ENCODE assay signal across 10 cellular contexts in genomic region chr2:75416420-75417342, GRCh38.
DNase-seq lines count a peak whose midpoint lies in the region; ATAC-seq and TF ChIP-seq lines count a peak whose summit lies in the region.
"Had no signal": no experiment of that assay in that cellular context is flagged by ENCODE, and none has a peak within 500 bp of the region (broad histone marks: within the 10 kb centered on the region; RNA-seq: fewer than 3 reads in every experiment).

No MANE protein-coding gene starts in this region.

- H3K36me3 ChIP-seq in KOPT-K1 (ENCODE audit: insufficient read depth, low read length), result no peaks in the 10 kb centered on the region
- H3K36me3 ChIP-seq: thoracic aorta had no signal

- ATAC-seq in GM18499 (IDR thresholded peaks at IDR 0.05; ENCODE audit: insufficient read depth, unreplicated experiment) (peak; percentile 54), GM21619 (IDR thresholded peaks at IDR 0.05; ENCODE audit: unreplicated experiment) (peak; percentile 81), memory B cell (ENCODE audit: low read depth) (peak; percentile 91)

- DNase-seq in memory B cell (ENCODE audit: low spot score in 2 of 2) (peak in 1 of 2 donors; percentile 26), Calu3 (no peak), hepatic stellate cell (ENCODE audit: low spot score) (no peak), NCI-H1417 (lab: John Stamatoyannopoulos, UW) (no peak)
- DNase-seq in activated CD8-positive, alpha-beta memory T cell treated with anti-CD3 and anti-CD28 coated beads, Interleukin-2, amount 50 U/mL, for 4 hours, result no peak

- BruUV-seq in Calu3 (replicated peaks; lab: Mats Ljungman, UMichigan), result no TSS peak

- H3K27ac Mint-ChIP-seq in memory B cell (peak overlapping the region; percentile 96), Calu3 (ENCODE audit: unreplicated experiment) (no peak overlapping the region)
- H3K27ac Mint-ChIP-seq: T-helper 1 cell treated with Interleukin-12 subunit alpha and Interleukin-12 subunit beta and Interleukin-4 antibody, amounts not matched to agents 30 μg/mL and 1 μg/mL, for 36 hours had no signal

- H3K9me3 Mint-ChIP-seq in memory B cell, result peaks cover 3% of the 10 kb centered on the region
- H3K9me3 Mint-ChIP-seq in Calu3 (ENCODE audit: low read depth, unreplicated experiment), result no peaks in the 10 kb centered on the region
- H3K9me3 Mint-ChIP-seq: T-helper 1 cell treated with Interleukin-12 subunit alpha and Interleukin-12 subunit beta and Interleukin-4 antibody, amounts not matched to agents 30 μg/mL and 1 μg/mL, for 36 hours had no signal

- H3K9me3 ChIP-seq in KOPT-K1 (ENCODE audit: insufficient read depth, low read length, poor library complexity, severe bottlenecking), result no peaks in the 10 kb centered on the region
- H3K9me3 ChIP-seq: thoracic aorta had no signal

- H3K27ac ChIP-seq in KOPT-K1 (ENCODE audit: low read depth, low read length, poor library complexity, severe bottlenecking), result peak overlapping the region; percentile 66
- H3K27ac ChIP-seq: thoracic aorta had no signal

- H3K36me3 Mint-ChIP-seq in memory B cell, result peaks cover 11% of the 10 kb centered on the region
- H3K36me3 Mint-ChIP-seq in Calu3 (ENCODE audit: insufficient read depth, unreplicated experiment), result no peaks in the 10 kb centered on the region

- H3K4me3 Mint-ChIP-seq in memory B cell (peak overlapping the region; percentile 96), Calu3 (ENCODE audit: low read depth, unreplicated experiment) (no peak overlapping the region)
- H3K4me3 Mint-ChIP-seq: T-helper 1 cell treated with Interleukin-12 subunit alpha and Interleukin-12 subunit beta and Interleukin-4 antibody, amounts not matched to agents 30 μg/mL and 1 μg/mL, for 36 hours had no signal

- H3K4me1 Mint-ChIP-seq in memory B cell (peaks cover 33% of the 10 kb centered on the region), Calu3 (ENCODE audit: low read depth, unreplicated experiment) (no peaks in the 10 kb centered on the region)

- no peak for TF ChIP-seq CTCF in Calu3 (IDR thresholded peaks at IDR 0.05; ENCODE audit: unreplicated experiment)

- H3K27me3 Mint-ChIP-seq in memory B cell, result no peaks in the 10 kb centered on the region
- peaks cover 80% of the 10 kb centered on the region for H3K27me3 Mint-ChIP-seq in Calu3 (ENCODE audit: unreplicated experiment)

- intact Hi-C loops in Calu3 (cut with micrococcal nuclease; ENCODE audit: unreplicated experiment), result no loop called here

- CTCF ChIA-PET in Calu3 (lab: Charles Lee), result interaction anchor here (1.3 kb wide), 1 partner anchor 352 kb away, joined by 3 read pairs; no protein-coding TSS in a partner anchor
